Comparison of ENCODE assay signal across 21 cellular contexts in genomic region chr7:50749908-50750307, GRCh38. TPM values are rescaled to one million over a fixed set of nuclear protein-coding genes. Genes with fewer than 3 reads are reported as not detected.
"Had no signal": no experiment of that assay in that cellular context is flagged by ENCODE, and none has a peak within 500 bp of the region (broad histone marks: within the 10 kb centered on the region; RNA-seq: fewer than 3 reads in every experiment).

No MANE protein-coding gene starts in this region.

- DNase-seq: colonic mucosa; cortex of kidney; effector memory CD4-positive, alpha-beta T cell; foreskin keratinocyte; heart left ventricle; hypothalamus; immature natural killer cell; islet precursor cell; kidney; kidney glomerular epithelial cell; left colon; left lung; left ventricle myocardium superior; lower lobe of right lung; mesenchymal stem cell; midbrain; naive thymus-derived CD4-positive, alpha-beta T cell had no signal

- H3K36me3 ChIP-seq: colonic mucosa, lower lobe of right lung had no signal

- ATAC-seq: foreskin keratinocyte; gastroesophageal sphincter; heart left ventricle; left colon; left lung; left ventricle myocardium superior; lower lobe of right lung; naive thymus-derived CD4-positive, alpha-beta T cell had no signal

- H3K9me3 ChIP-seq: colonic mucosa, esophagus muscularis mucosa, gastroesophageal sphincter, heart left ventricle, left lung, lower lobe of right lung had no signal

- H3K27ac Mint-ChIP-seq: dendritic cell treated with granulocyte-macrophage colony-stimulating factor and Interleukin-4, amounts not matched to agents 40 ng/mL and 50 ng/mL, for 4 days; immature natural killer cell had no signal

- H3K27ac ChIP-seq: colonic mucosa, esophagus muscularis mucosa, foreskin keratinocyte, gastroesophageal sphincter, heart left ventricle, hepatocyte, left lung, lower lobe of right lung had no signal

- H3K4me3 Mint-ChIP-seq: dendritic cell treated with granulocyte-macrophage colony-stimulating factor and Interleukin-4, amounts not matched to agents 40 ng/mL and 50 ng/mL, for 4 days; immature natural killer cell; naive thymus-derived CD4-positive, alpha-beta T cell had no signal

- H2AFZ ChIP-seq: hepatocyte had no signal

- H3K27me3 ChIP-seq: colonic mucosa, esophagus muscularis mucosa, foreskin keratinocyte, gastroesophageal sphincter, heart left ventricle, hepatocyte, left lung had no signal

- H3K27me3 Mint-ChIP-seq: dendritic cell treated with granulocyte-macrophage colony-stimulating factor and Interleukin-4, amounts not matched to agents 40 ng/mL and 50 ng/mL, for 4 days had no signal

- H3K4me3 ChIP-seq: colonic mucosa, esophagus muscularis mucosa, gastroesophageal sphincter, heart left ventricle, hepatocyte, left lung, lower lobe of right lung had no signal

- H3K4me1 Mint-ChIP-seq: immature natural killer cell had no signal

- H3K4me2 ChIP-seq: hepatocyte had no signal

- H3K36me3 Mint-ChIP-seq: immature natural killer cell had no signal

- H3K4me1 ChIP-seq: colonic mucosa, foreskin keratinocyte, left lung, lower lobe of right lung had no signal

- H3K9me3 Mint-ChIP-seq: dendritic cell treated with granulocyte-macrophage colony-stimulating factor and Interleukin-4, amounts not matched to agents 40 ng/mL and 50 ng/mL, for 4 days; immature natural killer cell; naive thymus-derived CD4-positive, alpha-beta T cell had no signal

RNA-seq across cellular contexts. Expression of gene GRB10, which starts 32.8 kb away (rescaled TPM):
- polyA plus RNA-seq: immature natural killer cell had no signal
